Comparison of ENCODE assay signal across 22 cellular contexts in genomic region chr9:89160797-89161196, GRCh38. TPM values are rescaled to one million over a fixed set of nuclear protein-coding genes. Genes with fewer than 3 reads are reported as not detected.
"Had no signal": no experiment of that assay in that cellular context is flagged by ENCODE, and none has a peak within 500 bp of the region (broad histone marks: within the 10 kb centered on the region; RNA-seq: fewer than 3 reads in every experiment).

No MANE protein-coding gene starts in this region.

- H2AFZ ChIP-seq: hepatocyte had no signal

- H3K4me1 ChIP-seq: left ventricle myocardium inferior, prostate gland, spleen, suprapubic skin, tibial artery, upper lobe of right lung had no signal

- H3K4me2 ChIP-seq: hepatocyte had no signal

- H3K4me3 ChIP-seq: hepatocyte, left ventricle myocardium inferior, lung, mucosa of descending colon, ovary, prostate gland, spleen, suprapubic skin, thoracic aorta, tibial artery, upper lobe of right lung had no signal

- H3K9me3 ChIP-seq: left ventricle myocardium inferior, mucosa of descending colon, ovary, prostate gland, suprapubic skin, thoracic aorta, tibial artery, upper lobe of right lung had no signal

- H3K79me2 ChIP-seq: hepatocyte had no signal

- H3K27me3 ChIP-seq: hepatocyte, ovary, suprapubic skin, tibial artery, upper lobe of right lung had no signal

- ATAC-seq: mucosa of descending colon; natural killer cell treated with Interleukin-12 subunit alpha and Interleukin-12 subunit beta and Interleukin-15 and Interleukin-18, amount 100 ng/mL, for 72 hours; right cardiac atrium; sciatic nerve; stimulated activated effector memory CD8-positive, alpha-beta T cell treated with anti-CD3 and anti-CD28 coated beads, Interleukin-12 subunit alpha, Interleukin-12 subunit beta, amount 100 ng/mL, for 72 hours had no signal

- H3K27ac ChIP-seq: hepatocyte, left ventricle myocardium inferior, ovary, prostate gland, spleen, suprapubic skin, thoracic aorta, tibial artery, upper lobe of right lung had no signal

- H3K36me3 ChIP-seq: left ventricle myocardium inferior, ovary, prostate gland, spleen, suprapubic skin, thoracic aorta, tibial artery, upper lobe of right lung had no signal

- DNase-seq: islet precursor cell; left ventricle myocardium inferior; midbrain; mucosa of descending colon; naive B cell; ovary; retina; right cardiac atrium; small intestine; spleen; stimulated activated CD4-positive, alpha-beta T cell treated with anti-CD3 and anti-CD28 coated beads, Interleukin-4, amount 100 ng/mL, for 24 hours; stimulated activated naive CD4-positive, alpha-beta T cell; tibial artery; upper lobe of right lung had no signal

RNA-seq across cellular contexts. Expression of gene SHC3, which starts 17.8 kb away (rescaled TPM):
- total RNA-seq: natural killer cell treated with Interleukin-12 subunit alpha and Interleukin-12 subunit beta and Interleukin-15 and Interleukin-18, amount 100 ng/mL, for 72 hours had no signal
